ENCODE assay signal across 1 cellular context in genomic region chr17:46949291-46950174, GRCh38.
TF ChIP-seq lines count a peak whose summit lies in the region.

No MANE protein-coding gene starts in this region.

TF ChIP-seq in HepG2, 621 proteins besides CTCF, POLR2A, EP300 and RAD21 (continued from another document):
- TF ChIP-seq, protein P1, sequence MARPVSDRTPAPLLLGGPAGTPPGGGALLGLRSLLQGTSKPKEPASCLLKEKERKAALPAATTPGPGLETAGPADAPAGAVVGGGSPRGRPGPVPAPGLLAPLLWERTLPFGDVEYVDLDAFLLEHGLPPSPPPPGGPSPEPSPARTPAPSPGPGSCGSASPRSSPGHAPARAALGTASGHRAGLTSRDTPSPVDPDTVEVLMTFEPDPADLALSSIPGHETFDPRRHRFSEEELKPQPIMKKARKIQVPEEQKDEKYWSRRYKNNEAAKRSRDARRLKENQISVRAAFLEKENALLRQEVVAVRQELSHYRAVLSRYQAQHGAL (CRISPR knock-in tag; IDR thresholded peaks at IDR 0.05; ENCODE audit: not compliant biosample characterization) = no peak
